Comparison of ENCODE assay signal across 10 cellular contexts in the genomic region with DNA sequence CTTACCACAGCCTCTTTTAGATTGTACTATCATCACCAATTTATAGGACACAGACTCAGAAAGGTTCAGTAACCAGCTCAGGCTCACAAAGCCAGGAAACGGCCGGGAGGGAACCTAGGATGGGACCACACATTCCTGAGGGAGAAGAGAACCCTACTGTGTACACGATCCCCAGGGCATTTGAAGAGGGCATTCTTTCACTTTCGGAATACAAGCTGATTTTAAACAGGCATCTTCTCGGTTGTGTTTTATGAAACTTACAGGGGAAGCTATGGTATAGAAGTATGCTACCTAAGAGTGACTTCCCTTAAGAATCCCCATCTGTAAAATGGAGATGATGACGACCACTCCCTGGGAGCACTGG. TPM values are rescaled to one million over a fixed set of nuclear protein-coding genes. Genes with fewer than 3 reads are reported as not detected.
A peak's percentile ranks its signal among the peaks of the same experiment; 100 is the strongest.
DNase-seq lines count a peak whose midpoint lies in the region; ATAC-seq, FAIRE-seq and TF ChIP-seq lines count a peak whose summit lies in the region.
"Had no signal": no experiment of that assay in that cellular context is flagged by ENCODE, and none has a peak within 500 bp of the region (broad histone marks: within the 10 kb centered on the region; RNA-seq: fewer than 3 reads in every experiment).

No MANE protein-coding gene starts in this region.

- H3K4me3 Mint-ChIP-seq in activated naive CD4-positive, alpha-beta T cell treated with anti-CD3 and anti-CD28 coated beads, Interleukin-2, amount 10 ng/mL, durations not matched to agents 7 days and 5 days, result no peak overlapping the region
- H3K4me3 Mint-ChIP-seq in activated naive CD4-positive, alpha-beta T cell treated with anti-CD3 and anti-CD28 coated beads for 36 hours, result no peak overlapping the region
- peak overlapping the region; percentile 51 to 68 for H3K4me3 Mint-ChIP-seq in stimulated activated naive B cell treated with anti-CD40 and anti-IgM and Interleukin-4, amounts not matched to agents 10 μg/mL and 1 μg/mL and 100 μg/mL, for 72 hours

- H3K27me3 Mint-ChIP-seq in activated naive CD4-positive, alpha-beta T cell treated with anti-CD3 and anti-CD28 coated beads, Interleukin-2, amount 10 ng/mL, durations not matched to agents 7 days and 5 days, result no peaks in the 10 kb centered on the region
- H3K27me3 Mint-ChIP-seq in activated naive CD4-positive, alpha-beta T cell treated with anti-CD3 and anti-CD28 coated beads for 36 hours (ENCODE audit: low read depth), result no peaks in the 10 kb centered on the region
- no peaks in the 10 kb centered on the region for H3K27me3 Mint-ChIP-seq in stimulated activated naive B cell treated with anti-CD40 and anti-IgM and Interleukin-4, amounts not matched to agents 10 μg/mL and 1 μg/mL and 100 μg/mL, for 72 hours

- peaks cover 90% of the 10 kb centered on the region for H3K4me1 Mint-ChIP-seq in activated naive CD4-positive, alpha-beta T cell treated with anti-CD3 and anti-CD28 coated beads, Interleukin-2, amount 10 ng/mL, durations not matched to agents 7 days and 5 days
- H3K4me1 Mint-ChIP-seq in activated naive CD4-positive, alpha-beta T cell treated with anti-CD3 and anti-CD28 coated beads for 36 hours (ENCODE audit: low read depth), result peaks cover 26% of the 10 kb centered on the region
- H3K4me1 Mint-ChIP-seq in stimulated activated naive B cell treated with anti-CD40 and anti-IgM and Interleukin-4, amounts not matched to agents 10 μg/mL and 1 μg/mL and 100 μg/mL, for 72 hours, result peaks cover 29 to 45% of the 10 kb centered on the region in 2 donors

- no peak for DNase-seq in activated naive CD4-positive, alpha-beta T cell treated with anti-CD3 and anti-CD28 coated beads, Interleukin-2, amount 10 ng/mL, durations not matched to agents 7 days and 5 days
- no peak for DNase-seq in activated naive CD4-positive, alpha-beta T cell treated with anti-CD3 and anti-CD28 coated beads for 36 hours
- DNase-seq in RPMI7951 (ENCODE audit: low read depth), result peak; percentile 56
- no peak for DNase-seq in stimulated activated naive B cell treated with anti-CD40 and anti-IgM and Interleukin-4, amounts not matched to agents 10 μg/mL and 1 μg/mL and 100 μg/mL, for 72 hours
- DNase-seq in MV-4-11 (lab: John Stamatoyannopoulos, UW), result no peak
- no peak for DNase-seq in D721Med (ENCODE audit: insufficient read length, low spot score)
- no peak for DNase-seq in HK-2 (ENCODE audit: unreplicated experiment)
- DNase-seq: retina had no signal

- no peak for TF ChIP-seq CTCF in D721Med (IDR thresholded peaks at IDR 0.05; ENCODE audit: insufficient read depth, missing control alignments)

- H3K36me3 Mint-ChIP-seq in activated naive CD4-positive, alpha-beta T cell treated with anti-CD3 and anti-CD28 coated beads, Interleukin-2, amount 10 ng/mL, durations not matched to agents 7 days and 5 days, result peaks cover 6% of the 10 kb centered on the region
- no peaks in the 10 kb centered on the region for H3K36me3 Mint-ChIP-seq in activated naive CD4-positive, alpha-beta T cell treated with anti-CD3 and anti-CD28 coated beads for 36 hours (ENCODE audit: low read depth)
- no peaks in the 10 kb centered on the region for H3K36me3 Mint-ChIP-seq in stimulated activated naive B cell treated with anti-CD40 and anti-IgM and Interleukin-4, amounts not matched to agents 10 μg/mL and 1 μg/mL and 100 μg/mL, for 72 hours

- peak overlapping the region; percentile 52 for H3K27ac Mint-ChIP-seq in activated naive CD4-positive, alpha-beta T cell treated with anti-CD3 and anti-CD28 coated beads, Interleukin-2, amount 10 ng/mL, durations not matched to agents 7 days and 5 days
- H3K27ac Mint-ChIP-seq in activated naive CD4-positive, alpha-beta T cell treated with anti-CD3 and anti-CD28 coated beads for 36 hours, result no peak overlapping the region
- peak overlapping the region; percentile 88 for H3K27ac Mint-ChIP-seq in stimulated activated naive B cell treated with anti-CD40 and anti-IgM and Interleukin-4, amounts not matched to agents 10 μg/mL and 1 μg/mL and 100 μg/mL, for 72 hours

- no peak for FAIRE-seq in D721Med (lab: Jason Lieb, UNC)
- FAIRE-seq: TTC549 had no signal

- CTCF ChIA-PET in activated naive CD4-positive, alpha-beta T cell treated with anti-CD3 and anti-CD28 coated beads, Interleukin-2, amount 10 ng/mL, durations not matched to agents 7 days and 5 days (lab: Charles Lee), result interaction anchor here (1.2 kb wide), 1 partner anchor 12 kb away, joined by 5 read pairs; no protein-coding TSS in a partner anchor
- CTCF ChIA-PET in activated naive CD4-positive, alpha-beta T cell treated with anti-CD3 and anti-CD28 coated beads for 36 hours (lab: Charles Lee), result interaction anchor here (1.0 to 1.4 kb wide), 2 partner anchors 15 to 290 kb away, joined by 3 to 4 read pairs; no protein-coding TSS in a partner anchor

- H3K9me3 Mint-ChIP-seq in activated naive CD4-positive, alpha-beta T cell treated with anti-CD3 and anti-CD28 coated beads, Interleukin-2, amount 10 ng/mL, durations not matched to agents 7 days and 5 days, result no peaks in the 10 kb centered on the region
- H3K9me3 Mint-ChIP-seq in activated naive CD4-positive, alpha-beta T cell treated with anti-CD3 and anti-CD28 coated beads for 36 hours, result no peaks in the 10 kb centered on the region
- no peaks in the 10 kb centered on the region for H3K9me3 Mint-ChIP-seq in stimulated activated naive B cell treated with anti-CD40 and anti-IgM and Interleukin-4, amounts not matched to agents 10 μg/mL and 1 μg/mL and 100 μg/mL, for 72 hours

- ATAC-seq in HG02642 (IDR thresholded peaks at IDR 0.05; ENCODE audit: poor library complexity, unreplicated experiment), result peak; percentile 41
- peak; percentile 25 to 28 for ATAC-seq in stimulated activated naive B cell treated with anti-CD40 and anti-IgM and Interleukin-4, amounts not matched to agents 10 μg/mL and 1 μg/mL and 100 μg/mL, for 72 hours (replicated peaks)

- intact Hi-C loops in activated naive CD4-positive, alpha-beta T cell treated with anti-CD3 and anti-CD28 coated beads for 36 hours (cut with micrococcal nuclease), result no loop called here

RNA-seq across cellular contexts. Expression of gene SMCO4, which starts 19.0 kb away (rescaled TPM):
- 10 to 100 TPM; 23.7 to 26.8 TPM for total RNA-seq in activated naive CD4-positive, alpha-beta T cell treated with anti-CD3 and anti-CD28 coated beads for 36 hours
- total RNA-seq in RPMI7951 (2014; rRNA removed; shearing (Covaris generic)), result 4.2 and 7.2 TPM in 2 replicates

Comparison
In these comparisons a context has a peak if more than half of its experiments do, and no peak if none do; other contexts are left out.
1. H3K4me3 Mint-ChIP-seq: peak in stimulated activated naive B cell treated with anti-CD40 and anti-IgM and Interleukin-4, amounts not matched to agents 10 μg/mL and 1 μg/mL and 100 μg/mL, for 72 hours (2 of 2); none in activated naive CD4-positive, alpha-beta T cell treated with anti-CD3 and anti-CD28 coated beads, Interleukin-2, amount 10 ng/mL, durations not matched to agents 7 days and 5 days (single experiment) and activated naive CD4-positive, alpha-beta T cell treated with anti-CD3 and anti-CD28 coated beads for 36 hours (single experiment).